ENCODE assay signal across 11 cellular contexts in the genomic region with DNA sequence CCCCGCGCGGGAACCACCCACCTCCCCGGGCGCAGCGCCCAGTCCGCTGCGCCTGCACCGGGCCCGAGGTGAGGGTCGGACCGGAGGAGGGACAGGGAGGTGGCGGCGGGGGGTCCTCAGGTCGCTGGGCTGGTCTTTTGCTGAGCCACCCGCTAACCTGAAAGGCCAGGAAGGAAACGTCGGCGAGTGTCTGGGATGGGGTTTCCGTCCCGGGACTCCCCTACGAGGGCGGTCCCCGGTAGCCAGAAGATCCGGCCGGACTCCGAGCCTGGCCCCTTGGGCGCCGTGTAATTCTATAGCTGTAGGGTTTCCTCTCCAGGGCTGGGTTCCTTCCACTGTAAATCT. TPM values are rescaled to one million over a fixed set of nuclear protein-coding genes. Genes with fewer than 3 reads are reported as not detected.
DNase-seq lines count a peak whose midpoint lies in the region; ATAC-seq and TF ChIP-seq lines count a peak whose summit lies in the region.
"Had no signal": no experiment of that assay in that cellular context is flagged by ENCODE, and none has a peak within 500 bp of the region (broad histone marks: within the 10 kb centered on the region; RNA-seq: fewer than 3 reads in every experiment).

No MANE protein-coding gene starts in this region.

- H3K4me1 ChIP-seq in NT2/D1 (ENCODE audit: insufficient read depth, insufficient read length) (peaks cover 27% of the 10 kb centered on the region), right atrium auricular region (peaks cover 0 to 50% of the 10 kb centered on the region in 2 donors), sigmoid colon (peaks cover 0 to 57% (median 53%) of the 10 kb centered on the region in 4 donors)

- ATAC-seq in HG02938 (IDR thresholded peaks at IDR 0.05; ENCODE audit: unreplicated experiment) (no peak), left colon (no peak)

- H3K36me3 Mint-ChIP-seq in CD14-positive monocyte: peaks cover 11 to 14% of the 10 kb centered on the region in 2 donors

- peaks cover 87 to 96% (median 89%) of the 10 kb centered on the region in 3 donors for H3K27me3 Mint-ChIP-seq in CD14-positive monocyte (ENCODE audit: low read depth in 3 of 3)

- no peaks in the 10 kb centered on the region for H3K36me3 ChIP-seq in NT2/D1 (ENCODE audit: insufficient read depth, insufficient read length, low read length)
- H3K36me3 ChIP-seq in right atrium auricular region: no peaks in the 10 kb centered on the region
- H3K36me3 ChIP-seq in sigmoid colon: no peaks in the 10 kb centered on the region

- H3K27ac ChIP-seq in right atrium auricular region: peak overlapping the region; percentile 40 to 58
- peak overlapping the region in 3 of 4 donors; percentile 20 to 91 (median 27) for H3K27ac ChIP-seq in sigmoid colon
- H3K27ac ChIP-seq: VCaP had no signal

- H3K4me3 Mint-ChIP-seq in CD14-positive monocyte: peak overlapping the region in 1 of 2 donors; percentile 48

- peaks cover 0 to 28% (median 11%) of the 10 kb centered on the region in 7 donors for H3K9me3 Mint-ChIP-seq in CD14-positive monocyte

- no peak overlapping the region for H3K27ac Mint-ChIP-seq in CD14-positive monocyte

- H3K4me3 ChIP-seq in NT2/D1 (ENCODE audit: insufficient read length, low read depth) (peak overlapping the region; percentile 45), right atrium auricular region (peak overlapping the region; percentile 8 to 61), sigmoid colon (peak overlapping the region in 3 of 4 donors; percentile 7 to 28 (median 24))

- H3K9me3 ChIP-seq in NT2/D1 (ENCODE audit: insufficient read depth, low read length) (peaks cover 10% of the 10 kb centered on the region; the same call in 1 of the 2 replicates), right atrium auricular region (no peaks in the 10 kb centered on the region), sigmoid colon (no peaks in the 10 kb centered on the region)

- H3K27me3 ChIP-seq in NT2/D1 (ENCODE audit: insufficient read depth, insufficient read length): peaks cover 98% of the 10 kb centered on the region
- H3K27me3 ChIP-seq in right atrium auricular region: peaks cover 15 to 29% of the 10 kb centered on the region in 2 donors
- H3K27me3 ChIP-seq in sigmoid colon: peaks cover 67 to 98% (median 91%) of the 10 kb centered on the region in 3 donors

- intact Hi-C loops in CD14-positive monocyte (cut with micrococcal nuclease) (no loop called here), sigmoid colon (cut with DNase I) (loop anchor here (5.0 kb wide), 1 partner anchor 152 kb away; no protein-coding TSS in a partner anchor), left colon (cut with DNase I, micrococcal nuclease) (no loop called here)

- no peak for TF ChIP-seq EP300 in sigmoid colon (IDR thresholded peaks at IDR 0.05)

- peak overlapping the region; percentile 77 for H3K9ac ChIP-seq in NT2/D1 (ENCODE audit: insufficient read length, low read depth)

- DNase-seq in CD14-positive monocyte (ENCODE audit: low spot score) (peak; percentile 30), NT2/D1 (ENCODE audit: low read depth, low spot score) (no peak), right atrium auricular region (ENCODE audit: low spot score) (no peak), sigmoid colon (peak; percentile 62), superior temporal gyrus (ENCODE audit: extremely low spot score) (no peak), left colon (no peak), nucleus accumbens (lab: John Stamatoyannopoulos, UW) (no peak)
- DNase-seq: activated naive CD4-positive, alpha-beta T cell; RPMI8226 had no signal

- TF ChIP-seq POLR2A in sigmoid colon (IDR thresholded peaks at IDR 0.05): no peak

- WGBS in sigmoid colon, 2 donors: 2 to 9% methylated on average over 29 of the region's 29 CpGs

- TF ChIP-seq CTCF in CD14-positive monocyte (IDR thresholded peaks at IDR 0.05) (no peak), right atrium auricular region (IDR thresholded peaks at IDR 0.05) (no peak), sigmoid colon (IDR thresholded peaks at IDR 0.05) (no peak)

- H3K4me1 Mint-ChIP-seq in CD14-positive monocyte: peaks cover 39% of the 10 kb centered on the region

RNA-seq across cellular contexts. Expression of gene TBX2, which starts 5.0 kb away (rescaled TPM):
- polyA plus RNA-seq in CD14-positive monocyte: not detected
- 1 to 10 TPM; 4.3 to 6.9 TPM for total RNA-seq in right atrium auricular region
- 1 to 10 TPM in 3 of 4 donors, under 1 TPM in 1; 0.99 to 5.3 (median 2.3) TPM for total RNA-seq in sigmoid colon
- polyA plus RNA-seq in sigmoid colon: 1 to 10 TPM; 2.3 to 5.3 (median 3.6) TPM
- 10 to 100 TPM in 1 of 2 donors, 1 to 10 TPM in 1; 5.8 to 11.7 TPM for total RNA-seq in left colon

RNA-seq across cellular contexts. Expression of gene TBX4, which starts 47.5 kb away (rescaled TPM):
- polyA plus RNA-seq in CD14-positive monocyte: not detected
- not detected for total RNA-seq in right atrium auricular region
- total RNA-seq in sigmoid colon: not detected
- not detected for polyA plus RNA-seq in sigmoid colon
- not detected for total RNA-seq in left colon

Comparison
In these comparisons a context has a peak if more than half of its experiments do, and no peak if none do; other contexts are left out.
1. DNase-seq: peak in CD14-positive monocyte (single experiment) and sigmoid colon (single experiment); none in NT2/D1 (single experiment), right atrium auricular region (single experiment), superior temporal gyrus (single experiment), left colon (0 of 2) and nucleus accumbens (0 of 56).
2. Peak in every context shown above with its lines, with median percentiles within 50 percentile points of each other: H3K4me3 ChIP-seq.